Comparison of ENCODE assay signal across 31 cellular contexts in the genomic region with DNA sequence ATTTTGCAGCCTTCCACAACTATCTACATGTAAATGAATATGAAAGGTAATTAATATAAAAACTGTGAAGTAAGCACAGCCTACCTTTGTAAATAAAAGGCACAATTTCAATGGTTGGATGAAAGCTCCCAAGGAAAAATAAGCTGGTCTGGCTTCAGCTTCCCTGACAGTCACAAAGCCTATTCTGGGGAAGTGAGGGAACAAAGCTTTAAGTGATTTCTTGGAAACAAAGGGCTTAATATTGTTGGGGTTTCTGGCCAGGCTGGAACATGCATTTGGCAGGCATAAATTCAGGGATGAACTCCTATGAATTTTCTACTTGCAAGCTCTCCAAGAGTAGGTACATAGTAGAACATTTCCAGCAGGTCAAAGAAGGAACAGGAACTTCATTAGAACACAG.
"Had no signal": no experiment of that assay in that cellular context is flagged by ENCODE, and none has a peak within 500 bp of the region (broad histone marks: within the 10 kb centered on the region; RNA-seq: fewer than 3 reads in every experiment).

No MANE protein-coding gene starts in this region.

- DNase-seq: cerebellar nuclear complex; effector CD8-positive, alpha-beta T cell; endodermal cell; foreskin fibroblast; gastrocnemius medialis; heart left ventricle; left colon; left ventricle myocardium superior; lower lobe of right lung; mucosa of descending colon; naive B cell; pancreas; stimulated activated CD4-positive, alpha-beta T cell treated with anti-CD3 and anti-CD28 coated beads, Interleukin-12 subunit alpha, Interleukin-12 subunit beta, amount 100 ng/mL, for 4 hours; stimulated activated CD4-positive, alpha-beta T cell treated with anti-CD3 and anti-CD28 coated beads, Interleukin-1b, Interleukin-23, amount 100 ng/mL, for 48 hours; stimulated activated CD4-positive, alpha-beta T cell treated with anti-CD3 and anti-CD28 coated beads, Interleukin-4, amount 100 ng/mL, for 1 hour; stimulated activated CD8-positive, alpha-beta memory T cell treated with anti-CD3 and anti-CD28 coated beads, Interleukin-4, amount 100 ng/mL, for 48 hours; stimulated activated naive CD4-positive, alpha-beta T cell; stomach; transverse colon had no signal

- H3K4me3 ChIP-seq: gastrocnemius medialis, heart left ventricle, hepatocyte, lower lobe of right lung, mucosa of descending colon, pancreas, right atrium auricular region, smooth muscle cell, stomach, transverse colon, vagina had no signal

- ATAC-seq: esophagus mucosa; gastrocnemius medialis; heart left ventricle; left colon; left ventricle myocardium superior; lower lobe of right lung; mucosa of descending colon; natural killer cell treated with Interleukin-12 subunit alpha and Interleukin-12 subunit beta and Interleukin-15 and Interleukin-18, amount 100 ng/mL, for 72 hours; pancreas; sciatic nerve had no signal

- H3K4me1 ChIP-seq: gastrocnemius medialis, heart left ventricle, lower lobe of right lung, pancreas, right atrium auricular region, stomach, transverse colon, vagina had no signal

- H3K27me3 Mint-ChIP-seq: memory B cell; naive B cell; natural killer cell treated with Interleukin-12 subunit alpha and Interleukin-12 subunit beta and Interleukin-15 and Interleukin-18, amount 100 ng/mL, for 72 hours; progenitor cell of endocrine pancreas had no signal

- H3K4me3 Mint-ChIP-seq: endodermal cell; memory B cell; naive B cell; natural killer cell treated with Interleukin-12 subunit alpha and Interleukin-12 subunit beta and Interleukin-15 and Interleukin-18, amount 100 ng/mL, for 72 hours; neural crest cell had no signal

- H3K27me3 ChIP-seq: gastrocnemius medialis, heart left ventricle, hepatocyte, neutrophil, pancreas, right atrium auricular region, stomach, transverse colon, vagina had no signal

- H3K27ac ChIP-seq: epithelial cell of prostate, gastrocnemius medialis, heart left ventricle, hepatocyte, lower lobe of right lung, neutrophil, pancreas, right atrium auricular region, stomach, transverse colon, vagina had no signal

- H3K9me3 Mint-ChIP-seq: memory B cell; natural killer cell treated with Interleukin-12 subunit alpha and Interleukin-12 subunit beta and Interleukin-15 and Interleukin-18, amount 100 ng/mL, for 72 hours had no signal

- H3K4me1 Mint-ChIP-seq: endodermal cell, neural crest cell had no signal

- H3K9me3 ChIP-seq: gastrocnemius medialis, heart left ventricle, lower lobe of right lung, mucosa of descending colon, neutrophil, pancreas, right atrium auricular region, stomach, transverse colon, vagina had no signal

- H3K27ac Mint-ChIP-seq: endodermal cell; memory B cell; naive B cell; natural killer cell treated with Interleukin-12 subunit alpha and Interleukin-12 subunit beta and Interleukin-15 and Interleukin-18, amount 100 ng/mL, for 72 hours; progenitor cell of endocrine pancreas had no signal
